In genomic region chr3:117278424-117279190, GRCh38 we compare ENCODE assay signal across 9 cellular contexts.
DNase-seq lines count a peak whose midpoint lies in the region; ATAC-seq and TF ChIP-seq lines count a peak whose summit lies in the region.
"Had no signal": no experiment of that assay in that cellular context is flagged by ENCODE, and none has a peak within 500 bp of the region (broad histone marks: within the 10 kb centered on the region; RNA-seq: fewer than 3 reads in every experiment).

No MANE protein-coding gene starts in this region.

- no peak for TF ChIP-seq CTCF in thyroid gland (IDR thresholded peaks at IDR 0.05)

- WGBS in thyroid gland, 2 donors = 68 to 70% methylated on average over 5 of the region's 5 CpGs

- H3K27me3 ChIP-seq in mucosa of rectum (ENCODE audit: control insufficient read depth in 2 of 2, insufficient read depth in 2 of 2, low read length in 2 of 2) (no peaks in the 10 kb centered on the region), thyroid gland (no peaks in the 10 kb centered on the region)
- H3K27me3 ChIP-seq: neutrophil had no signal

- DNase-seq in OCI-M1 (lab: John Stamatoyannopoulos, UW) (peak; percentile 34), hepatic stellate cell (ENCODE audit: low spot score) (no peak), thyroid gland (no peak), iPS-NIHi11 (ENCODE audit: low spot score) (no peak)
- no peak for DNase-seq in stimulated activated effector memory CD8-positive, alpha-beta T cell treated with anti-CD3 and anti-CD28 coated beads, Interleukin-12 subunit alpha, Interleukin-12 subunit beta, amount 100 ng/mL, for 72 hours (ENCODE audit: low spot score in 2 of 2)

- no peak overlapping the region for H3K27ac Mint-ChIP-seq in stimulated activated effector memory CD8-positive, alpha-beta T cell treated with anti-CD3 and anti-CD28 coated beads, Interleukin-12 subunit alpha, Interleukin-12 subunit beta, amount 100 ng/mL, for 72 hours

- intact Hi-C loops in thyroid gland (cut with DNase I) = no loop called here

- H3K4me3 ChIP-seq in mucosa of rectum (ENCODE audit: low read length in 2 of 2) (peak overlapping the region in 1 of 2 donors; percentile 46), thyroid gland (replicated peaks in 1 of 3) (no peak overlapping the region)

- peaks cover 19% of the 10 kb centered on the region for H3K9me3 Mint-ChIP-seq in stimulated activated effector memory CD8-positive, alpha-beta T cell treated with anti-CD3 and anti-CD28 coated beads, Interleukin-12 subunit alpha, Interleukin-12 subunit beta, amount 100 ng/mL, for 72 hours

- ATAC-seq in GM18870 (IDR thresholded peaks at IDR 0.05; ENCODE audit: unreplicated experiment) = peak; percentile 100
- ATAC-seq in HG02678 (IDR thresholded peaks at IDR 0.05; ENCODE audit: unreplicated experiment) = peak; percentile 95
- ATAC-seq in stimulated activated effector memory CD8-positive, alpha-beta T cell treated with anti-CD3 and anti-CD28 coated beads, Interleukin-12 subunit alpha, Interleukin-12 subunit beta, amount 100 ng/mL, for 72 hours = no peak

- H3K36me3 ChIP-seq in mucosa of rectum (ENCODE audit: control insufficient read depth in 2 of 2, insufficient read depth in 2 of 2, low read length in 2 of 2) = no peaks in the 10 kb centered on the region
- no peaks in the 10 kb centered on the region for H3K36me3 ChIP-seq in thyroid gland
- H3K36me3 ChIP-seq: neutrophil had no signal

- no peak overlapping the region for H3K4me3 Mint-ChIP-seq in stimulated activated effector memory CD8-positive, alpha-beta T cell treated with anti-CD3 and anti-CD28 coated beads, Interleukin-12 subunit alpha, Interleukin-12 subunit beta, amount 100 ng/mL, for 72 hours

- H3K9me3 ChIP-seq in mucosa of rectum (ENCODE audit: control insufficient read depth in 2 of 2, low read length in 2 of 2) (no peaks in the 10 kb centered on the region), thyroid gland (no peaks in the 10 kb centered on the region)
- H3K9me3 ChIP-seq: neutrophil had no signal

- peak overlapping the region; percentile 41 to 64 for H3K27ac ChIP-seq in mucosa of rectum (ENCODE audit: low read depth in 2 of 2, low read length in 2 of 2)
- no peak overlapping the region for H3K27ac ChIP-seq in thyroid gland
- H3K27ac ChIP-seq: neutrophil had no signal

- no peaks in the 10 kb centered on the region for H3K36me3 Mint-ChIP-seq in stimulated activated effector memory CD8-positive, alpha-beta T cell treated with anti-CD3 and anti-CD28 coated beads, Interleukin-12 subunit alpha, Interleukin-12 subunit beta, amount 100 ng/mL, for 72 hours

- TF ChIP-seq POLR2A in thyroid gland (IDR thresholded peaks at IDR 0.05) = no peak

- H3K9ac ChIP-seq in mucosa of rectum (ENCODE audit: low read depth in 1 of 2, low read length in 2 of 2) = no peak overlapping the region

- H3K4me1 Mint-ChIP-seq in stimulated activated effector memory CD8-positive, alpha-beta T cell treated with anti-CD3 and anti-CD28 coated beads, Interleukin-12 subunit alpha, Interleukin-12 subunit beta, amount 100 ng/mL, for 72 hours = no peaks in the 10 kb centered on the region

- H3K4me1 ChIP-seq in mucosa of rectum (ENCODE audit: control insufficient read depth in 2 of 2, insufficient read depth in 2 of 2, low read length in 2 of 2) (peaks cover 11 to 13% of the 10 kb centered on the region in 2 donors), thyroid gland (no peaks in the 10 kb centered on the region)

Comparison
In these comparisons a context has a peak if more than half of its experiments do, and no peak if none do; other contexts are left out.
1. H3K27ac ChIP-seq: peak in mucosa of rectum (2 of 2); none in thyroid gland (0 of 3).